Comparison of ENCODE assay signal across 8 cellular contexts in the genomic region with DNA sequence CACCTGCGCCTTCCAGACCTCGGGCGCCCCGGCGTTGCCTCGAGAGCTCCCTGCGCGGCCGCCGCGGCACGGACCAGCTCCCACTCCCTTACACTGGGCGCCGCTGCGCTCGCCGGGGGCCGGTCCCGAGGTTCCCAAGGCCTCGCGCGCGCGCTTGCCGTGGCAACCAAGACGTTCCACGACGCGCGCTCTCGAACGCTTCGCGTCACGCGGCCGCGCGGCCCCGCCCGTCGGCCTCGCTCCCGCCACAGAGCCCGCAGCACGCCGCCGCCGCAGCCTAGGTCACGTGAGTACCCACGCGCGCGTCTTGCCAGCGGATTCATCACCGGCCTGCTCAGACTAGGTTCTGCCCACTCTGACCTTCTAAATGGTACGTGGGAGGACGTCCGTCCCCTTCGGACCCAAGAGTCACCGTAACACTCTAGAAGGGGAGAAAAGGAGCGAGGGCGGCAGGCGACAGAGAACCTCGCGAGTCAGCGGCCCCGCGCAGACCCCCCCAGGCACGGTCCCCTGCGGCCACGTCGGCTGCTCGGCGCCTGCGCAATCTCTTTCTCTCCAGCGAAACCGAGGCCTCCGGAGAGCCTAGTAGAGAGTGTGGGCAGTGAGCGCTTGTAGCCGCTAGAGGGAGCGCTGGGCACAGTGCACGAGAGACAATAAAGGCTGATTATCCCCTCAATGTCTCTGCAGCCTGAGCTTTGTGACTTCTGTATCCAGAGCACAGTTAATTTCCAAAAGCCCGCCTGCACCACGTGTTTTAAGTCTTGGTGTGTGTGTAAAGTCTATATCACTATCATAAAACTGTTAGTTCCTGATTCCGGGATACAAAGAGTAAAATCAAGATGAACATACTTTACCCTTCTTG. TPM values are rescaled to one million over a fixed set of nuclear protein-coding genes. Genes with fewer than 3 reads are reported as not detected.
A peak's percentile ranks its signal among the peaks of the same experiment; 100 is the strongest.
DNase-seq lines count a peak whose midpoint lies in the region; ATAC-seq and TF ChIP-seq lines count a peak whose summit lies in the region.

A gene with protein sequence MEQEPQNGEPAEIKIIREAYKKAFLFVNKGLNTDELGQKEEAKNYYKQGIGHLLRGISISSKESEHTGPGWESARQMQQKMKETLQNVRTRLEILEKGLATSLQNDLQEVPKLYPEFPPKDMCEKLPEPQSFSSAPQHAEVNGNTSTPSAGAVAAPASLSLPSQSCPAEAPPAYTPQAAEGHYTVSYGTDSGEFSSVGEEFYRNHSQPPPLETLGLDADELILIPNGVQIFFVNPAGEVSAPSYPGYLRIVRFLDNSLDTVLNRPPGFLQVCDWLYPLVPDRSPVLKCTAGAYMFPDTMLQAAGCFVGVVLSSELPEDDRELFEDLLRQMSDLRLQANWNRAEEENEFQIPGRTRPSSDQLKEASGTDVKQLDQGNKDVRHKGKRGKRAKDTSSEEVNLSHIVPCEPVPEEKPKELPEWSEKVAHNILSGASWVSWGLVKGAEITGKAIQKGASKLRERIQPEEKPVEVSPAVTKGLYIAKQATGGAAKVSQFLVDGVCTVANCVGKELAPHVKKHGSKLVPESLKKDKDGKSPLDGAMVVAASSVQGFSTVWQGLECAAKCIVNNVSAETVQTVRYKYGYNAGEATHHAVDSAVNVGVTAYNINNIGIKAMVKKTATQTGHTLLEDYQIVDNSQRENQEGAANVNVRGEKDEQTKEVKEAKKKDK (minus strand): TSS at position 173 of the 862 bp plus-strand sequence. CDS start 10,564 bp downstream, outside the sequence.

- intact Hi-C loops in left cardiac atrium (cut with DNase I), result no loop called here
- intact Hi-C loops in posterior cingulate gyrus (cut with DNase I), result loop anchor here (1.0 to 5.0 kb wide), 2 partner anchors 49 to 391 kb away; no protein-coding TSS in a partner anchor

- TF ChIP-seq CTCF in GM12873 (IDR thresholded peaks at IDR 0.05; ENCODE audit: insufficient read depth, low read depth, low read length, missing control alignments) (peak; percentile 97), type B pancreatic cell (conservative IDR thresholded peaks at IDR 0.05) (peak; percentile 99)

- H3K36me3 Mint-ChIP-seq in T-helper 17 cell (ENCODE audit: low read depth) (peaks cover 2% of the 10 kb centered on the region), type B pancreatic cell (no peaks in the 10 kb centered on the region)

- H3K9me3 ChIP-seq in T-helper 17 cell (ENCODE audit: control insufficient read depth, low read length, poor library complexity, severe bottlenecking), result no peaks in the 10 kb centered on the region

- peak within 1 kb of the TSS; percentile 98 for H3K27ac Mint-ChIP-seq in T-helper 17 cell
- peak within 1 kb of the TSS; percentile 99 for H3K27ac Mint-ChIP-seq in type B pancreatic cell

- DNase-seq in NCI-H146 (lab: John Stamatoyannopoulos, UW), result peak; percentile 91
- peak; percentile 66 to 80 (median 77) for DNase-seq in T-helper 17 cell
- peak; percentile 81 to 99 (median 94) for DNase-seq in amygdala (lab: John Stamatoyannopoulos, UW)
- DNase-seq in left cardiac atrium, result peak; percentile 94
- DNase-seq in posterior cingulate gyrus, result peak; percentile 92 to 99 (median 95)
- DNase-seq in type B pancreatic cell (ENCODE audit: extremely low spot score, unreplicated experiment), result peak; percentile 93

- ATAC-seq in HG02798 (IDR thresholded peaks at IDR 0.05; ENCODE audit: poor library complexity, unreplicated experiment), result peak; percentile 92
- ATAC-seq in T-helper 17 cell, result peak; percentile 84
- peak; percentile 93 to 94 for ATAC-seq in left cardiac atrium

- H3K4me3 Mint-ChIP-seq in T-helper 17 cell, result peak within 1 kb of the TSS; percentile 96
- H3K4me3 Mint-ChIP-seq in type B pancreatic cell, result peak within 1 kb of the TSS; percentile 96

- H3K27me3 Mint-ChIP-seq in T-helper 17 cell, result peaks cover 5% of the 10 kb centered on the region
- H3K27me3 Mint-ChIP-seq in type B pancreatic cell, result no peaks in the 10 kb centered on the region

- no peaks in the 10 kb centered on the region for H3K9me3 Mint-ChIP-seq in type B pancreatic cell

- H3K4me1 Mint-ChIP-seq in T-helper 17 cell (peaks cover 25% of the 10 kb centered on the region), type B pancreatic cell (ENCODE audit: unreplicated experiment) (peaks cover 22% of the 10 kb centered on the region)

RNA-seq across cellular contexts. Expression of the gene that starts here (rescaled TPM):
- total RNA-seq in T-helper 17 cell, result 10 to 100 TPM; 25.6 to 34.8 TPM
- 10 to 100 TPM; 45.3 to 49.4 TPM for total RNA-seq in left cardiac atrium
- total RNA-seq in type B pancreatic cell (ENCODE audit: low replicate concordance), result 45.9 and 67.6 TPM in 2 replicates

Comparison
In these comparisons a context has a peak if more than half of its experiments do, and no peak if none do; other contexts are left out.
1. Peak in every context shown above with its lines: DNase-seq and ATAC-seq.